Comparison of ENCODE assay signal across 17 cellular contexts in genomic region chr2:173357351-173357750, GRCh38. TPM values are rescaled to one million over a fixed set of nuclear protein-coding genes. Genes with fewer than 3 reads are reported as not detected.
DNase-seq lines count a peak whose midpoint lies in the region; ATAC-seq and TF ChIP-seq lines count a peak whose summit lies in the region.
"Had no signal": no experiment of that assay in that cellular context is flagged by ENCODE, and none has a peak within 500 bp of the region (broad histone marks: within the 10 kb centered on the region; RNA-seq: fewer than 3 reads in every experiment).

No MANE protein-coding gene starts in this region.

- no peaks in the 10 kb centered on the region for H3K9me3 Mint-ChIP-seq in activated T-cell treated with anti-CD3 and anti-CD28 coated beads, Interleukin-2, amount 50 U/mL, for 24 hours
- H3K9me3 Mint-ChIP-seq in activated T-cell treated with anti-CD3 and anti-CD28 coated beads, Interleukin-2, amount 50 U/mL, for 4 hours, result no peaks in the 10 kb centered on the region
- no peaks in the 10 kb centered on the region for H3K9me3 Mint-ChIP-seq in nephron

- peaks cover 89% of the 10 kb centered on the region for H3K79me2 ChIP-seq in OCI-LY7 (ENCODE audit: insufficient read depth, low read depth, low read length)

- H4K20me1 ChIP-seq in OCI-LY7 (ENCODE audit: insufficient read depth, low read length), result peaks cover 54% of the 10 kb centered on the region

- H3K4me3 ChIP-seq in Jurkat, Clone E6-1 (ENCODE audit: low read length), result 0 out of 2 replicates have a peak overlapping the region, but pooled peaks have one; percentile 7
- H3K4me3 ChIP-seq in OCI-LY7 (ENCODE audit: low read depth, low read length, poor library complexity, severe bottlenecking), result peak overlapping the region; percentile 100
- H3K4me3 ChIP-seq: gastroesophageal sphincter, lung, suprapubic skin had no signal

- H3K36me3 ChIP-seq in OCI-LY7 (ENCODE audit: insufficient read depth, low read length), result peaks cover 72% of the 10 kb centered on the region
- H3K36me3 ChIP-seq: gastroesophageal sphincter, suprapubic skin had no signal

- H3K4me3 Mint-ChIP-seq in activated T-cell treated with anti-CD3 and anti-CD28 coated beads, Interleukin-2, amount 50 U/mL, for 24 hours, result peak overlapping the region; percentile 89
- no peak overlapping the region for H3K4me3 Mint-ChIP-seq in activated T-cell treated with anti-CD3 and anti-CD28 coated beads, Interleukin-2, amount 50 U/mL, for 4 hours
- peak overlapping the region in 2 of 3 experiments; percentile 53 to 90 for H3K4me3 Mint-ChIP-seq in nephron

- TF ChIP-seq CTCF in OCI-LY7 (conservative IDR thresholded peaks at IDR 0.05; ENCODE audit: low read length) (no peak), nephron (IDR thresholded peaks at IDR 0.05; ENCODE audit: unreplicated experiment in 3 of 3) (no peak)

- no peak for DNase-seq in activated T-cell treated with anti-CD3 and anti-CD28 coated beads, Interleukin-2, amount 50 U/mL, for 24 hours
- DNase-seq in activated T-cell treated with anti-CD3 and anti-CD28 coated beads, Interleukin-2, amount 50 U/mL, for 4 hours, result no peak
- DNase-seq in Jurkat, Clone E6-1 (ENCODE audit: low read depth, low spot score), result no peak
- DNase-seq in OCI-LY7 (ENCODE audit: low spot score), result no peak
- DNase-seq in iPS-NIHi7 (ENCODE audit: extremely low spot score), result no peak
- DNase-seq in DMS114 treated with DMSO at 0.1 percent for 48 hours (lab: John Stamatoyannopoulos, UW; ENCODE audit: unreplicated experiment), result no peak
- DNase-seq: activated effector memory CD4-positive, alpha-beta T cell treated with Interleukin-2 at 50 U/mL for 16 hours; Calu3; NCI-H1417 treated with DMSO at 0.1 percent for 48 hours; stimulated activated CD4-positive, alpha-beta T cell treated with anti-CD3 and anti-CD28 coated beads, Interleukin-4, amount 100 ng/mL, for 24 hours; stimulated activated CD8-positive, alpha-beta memory T cell treated with anti-CD3 and anti-CD28 coated beads, Interleukin-4, amount 100 ng/mL, for 48 hours had no signal

- H3K9me2 ChIP-seq in OCI-LY7 (ENCODE audit: insufficient read depth, low read length), result no peaks in the 10 kb centered on the region

- CTCF ChIA-PET in OCI-LY7 (lab: Charles Lee; ENCODE audit: unreplicated experiment), result no interaction called here

- POLR2A ChIA-PET in OCI-LY7 (lab: Charles Lee), result interaction anchor here (1.2 kb wide), 1 partner anchor 8 kb away, joined by 5 read pairs; no protein-coding TSS in a partner anchor

- H2AFZ ChIP-seq in OCI-LY7 (ENCODE audit: low read length), result no peak overlapping the region

- peaks cover 66% of the 10 kb centered on the region for H3K36me3 Mint-ChIP-seq in activated T-cell treated with anti-CD3 and anti-CD28 coated beads, Interleukin-2, amount 50 U/mL, for 24 hours (ENCODE audit: low read depth)
- no peaks in the 10 kb centered on the region for H3K36me3 Mint-ChIP-seq in activated T-cell treated with anti-CD3 and anti-CD28 coated beads, Interleukin-2, amount 50 U/mL, for 4 hours (ENCODE audit: insufficient read depth)
- peaks cover 15% of the 10 kb centered on the region for H3K36me3 Mint-ChIP-seq in nephron (ENCODE audit: low read depth)

- no peak overlapping the region for H3K27ac Mint-ChIP-seq in activated T-cell treated with anti-CD3 and anti-CD28 coated beads, Interleukin-2, amount 50 U/mL, for 24 hours
- H3K27ac Mint-ChIP-seq in nephron, result no peak overlapping the region

- peaks cover 61% of the 10 kb centered on the region for H3K4me1 ChIP-seq in OCI-LY7 (ENCODE audit: insufficient read depth, low read length, poor library complexity, severe bottlenecking)

- intact Hi-C loops in OCI-LY7 (cut with micrococcal nuclease; ENCODE audit: unreplicated experiment), result loop anchor here (10.0 kb wide), 2 partner anchors 517 to 1277 kb away; no protein-coding TSS in a partner anchor

- no TSS peak for BruUV-seq in OCI-LY7 (replicated peaks; lab: Mats Ljungman, UMichigan)

- peak overlapping the region; percentile 94 for H3K4me2 ChIP-seq in OCI-LY7 (ENCODE audit: low read length)

- no peaks in the 10 kb centered on the region for H3K9me3 ChIP-seq in OCI-LY7 (ENCODE audit: low read length)
- H3K9me3 ChIP-seq: gastroesophageal sphincter, suprapubic skin had no signal

- H3K4me1 Mint-ChIP-seq in activated T-cell treated with anti-CD3 and anti-CD28 coated beads, Interleukin-2, amount 50 U/mL, for 24 hours (ENCODE audit: low read depth), result peaks cover 47% of the 10 kb centered on the region
- H3K4me1 Mint-ChIP-seq in activated T-cell treated with anti-CD3 and anti-CD28 coated beads, Interleukin-2, amount 50 U/mL, for 4 hours (ENCODE audit: low read depth), result peaks cover 24% of the 10 kb centered on the region
- H3K4me1 Mint-ChIP-seq in nephron, result peaks cover 27% of the 10 kb centered on the region

- H3K27me3 Mint-ChIP-seq in activated T-cell treated with anti-CD3 and anti-CD28 coated beads, Interleukin-2, amount 50 U/mL, for 24 hours, result peaks cover 40% of the 10 kb centered on the region
- peaks cover 44% of the 10 kb centered on the region for H3K27me3 Mint-ChIP-seq in activated T-cell treated with anti-CD3 and anti-CD28 coated beads, Interleukin-2, amount 50 U/mL, for 4 hours (ENCODE audit: low read depth)
- H3K27me3 Mint-ChIP-seq in nephron (ENCODE audit: low read depth), result peaks cover 10% of the 10 kb centered on the region

- peak overlapping the region; percentile 89 for H3K27ac ChIP-seq in OCI-LY7 (ENCODE audit: low read depth, low read length, poor library complexity, severe bottlenecking)
- H3K27ac ChIP-seq: gastroesophageal sphincter, suprapubic skin had no signal

- ATAC-seq in activated T-cell treated with anti-CD3 and anti-CD28 coated beads, Interleukin-2, amount 50 U/mL, for 4 hours, result no peak
- ATAC-seq in GM21576 (IDR thresholded peaks at IDR 0.05; ENCODE audit: unreplicated experiment), result no peak
- ATAC-seq: gastroesophageal sphincter, K562 had no signal

RNA-seq across cellular contexts. Expression of gene CDCA7, which starts 2.7 kb away (rescaled TPM):
- 10 to 100 TPM; 23.1 to 36.9 (median 28.0) TPM for total RNA-seq in activated T-cell treated with anti-CD3 and anti-CD28 coated beads, Interleukin-2, amount 50 U/mL, for 4 hours
- polyA plus RNA-seq in Jurkat, Clone E6-1 (2012; ENCODE audit: insufficient read depth, insufficient read length), result 176 TPM
- 98.2 and 140 TPM in 2 replicates for total RNA-seq in OCI-LY7 (2014; rRNA removed; shearing (Covaris generic))
- 170 and 193 TPM in 2 replicates for total RNA-seq in OCI-LY7 (2022)
